In genomic region chr10:73873843-73874215, GRCh38 we compare ENCODE assay signal across 8 cellular contexts. TPM values are rescaled to one million over a fixed set of nuclear protein-coding genes. Genes with fewer than 3 reads are reported as not detected.
DNase-seq lines count a peak whose midpoint lies in the region; ATAC-seq and TF ChIP-seq lines count a peak whose summit lies in the region.

No MANE protein-coding gene starts in this region.

- H3K9me3 ChIP-seq in PC-3 (ENCODE audit: low read length) (no peaks in the 10 kb centered on the region), psoas muscle (no peaks in the 10 kb centered on the region)

- H3K27ac Mint-ChIP-seq in activated CD4-positive, alpha-beta T cell treated with anti-CD3 and anti-CD28 coated beads, Interleukin-2, amount 10 ng/mL, durations not matched to agents 7 days and 5 days = no peak overlapping the region

- H3K4me3 ChIP-seq in PC-3 (ENCODE audit: low read length) = peak overlapping the region; percentile 68
- peak overlapping the region; percentile 67 for H3K4me3 ChIP-seq in epithelial cell of proximal tubule (ENCODE audit: low read depth, low read length)
- peak overlapping the region; percentile 83 for H3K4me3 ChIP-seq in psoas muscle

- 0 to 1% (median 1%) methylated on average over 14 to 39 of the region's 39 CpGs for WGBS in psoas muscle, 3 donors

- no peak overlapping the region for H2AFZ ChIP-seq in PC-3 (ENCODE audit: low read length)

- peak overlapping the region; percentile 75 for H3K4me3 Mint-ChIP-seq in activated CD4-positive, alpha-beta T cell treated with anti-CD3 and anti-CD28 coated beads, Interleukin-2, amount 10 ng/mL, durations not matched to agents 7 days and 5 days

- no peak for TF ChIP-seq CTCF in PC-3 (conservative IDR thresholded peaks at IDR 0.05; ENCODE audit: low read depth, low read length)
- TF ChIP-seq CTCF in epithelial cell of proximal tubule (conservative IDR thresholded peaks at IDR 0.05; ENCODE audit: low read depth, low read length) = no peak
- no peak for TF ChIP-seq CTCF in psoas muscle (IDR thresholded peaks at IDR 0.05)

- DNase-seq in activated CD4-positive, alpha-beta T cell treated with anti-CD3 and anti-CD28 coated beads, Interleukin-2, amount 10 ng/mL, durations not matched to agents 7 days and 5 days = no peak
- DNase-seq in activated CD4-positive, alpha-beta T cell treated with anti-CD3 and anti-CD28 coated beads for 4 hours = no peak
- DNase-seq in PC-3 = no peak
- no peak for DNase-seq in epithelial cell of proximal tubule (ENCODE audit: low read depth)
- peak in 1 of 2 donors; percentile 62 for DNase-seq in psoas muscle
- no peak for DNase-seq in NCI-H2029 (lab: John Stamatoyannopoulos, UW)
- DNase-seq in NAMALWA (ENCODE audit: low spot score) = no peak

- POLR2A ChIA-PET in activated CD4-positive, alpha-beta T cell treated with anti-CD3 and anti-CD28 coated beads, Interleukin-2, amount 10 ng/mL, durations not matched to agents 7 days and 5 days (lab: Charles Lee) = no interaction called here
- POLR2A ChIA-PET in PC-3 (lab: Charles Lee; ENCODE audit: unreplicated experiment) = interaction anchor here (0.6 to 0.8 kb wide), 3 partner anchors 43 to 88 kb away, joined by 3 to 15 read pairs (median 4); no protein-coding TSS in a partner anchor

- peaks cover 66% of the 10 kb centered on the region for H3K4me1 Mint-ChIP-seq in activated CD4-positive, alpha-beta T cell treated with anti-CD3 and anti-CD28 coated beads, Interleukin-2, amount 10 ng/mL, durations not matched to agents 7 days and 5 days

- peaks cover 50% of the 10 kb centered on the region for H3K79me2 ChIP-seq in PC-3 (ENCODE audit: low read length)

- peaks cover 38% of the 10 kb centered on the region for H3K36me3 Mint-ChIP-seq in activated CD4-positive, alpha-beta T cell treated with anti-CD3 and anti-CD28 coated beads, Interleukin-2, amount 10 ng/mL, durations not matched to agents 7 days and 5 days (ENCODE audit: low read depth)

- no peaks in the 10 kb centered on the region for H3K27me3 Mint-ChIP-seq in activated CD4-positive, alpha-beta T cell treated with anti-CD3 and anti-CD28 coated beads, Interleukin-2, amount 10 ng/mL, durations not matched to agents 7 days and 5 days

- no peak overlapping the region for H3K27ac ChIP-seq in PC-3 (ENCODE audit: low read length)
- H3K27ac ChIP-seq in psoas muscle = peak overlapping the region; percentile 85

- BruUV-seq in PC-3 (replicated peaks; lab: Mats Ljungman, UMichigan) = no TSS peak

- ATAC-seq in PC-3 = peak; percentile 2
- no peak for ATAC-seq in psoas muscle
- no peak for ATAC-seq in HG02870 (IDR thresholded peaks at IDR 0.05; ENCODE audit: unreplicated experiment)

- CTCF ChIA-PET in activated CD4-positive, alpha-beta T cell treated with anti-CD3 and anti-CD28 coated beads, Interleukin-2, amount 10 ng/mL, durations not matched to agents 7 days and 5 days (lab: Charles Lee) = interaction anchor here (1.0 to 9.9 kb wide), 5 partner anchors 11 to 61 kb away, joined by 3 to 212 read pairs (median 4); no protein-coding TSS in a partner anchor
- CTCF ChIA-PET in PC-3 (lab: Charles Lee) = interaction anchor here (0.7 kb wide), 1 partner anchor 92 kb away, joined by 4 read pairs; no protein-coding TSS in a partner anchor

- H3K9me3 Mint-ChIP-seq in activated CD4-positive, alpha-beta T cell treated with anti-CD3 and anti-CD28 coated beads, Interleukin-2, amount 10 ng/mL, durations not matched to agents 7 days and 5 days = no peaks in the 10 kb centered on the region

- H3K9ac ChIP-seq in PC-3 (ENCODE audit: low read length) = peak overlapping the region; percentile 58

- H3K36me3 ChIP-seq in PC-3 (ENCODE audit: low read depth, low read length) (peaks cover 40% of the 10 kb centered on the region), psoas muscle (ENCODE audit: insufficient read depth in 1 of 2, low read depth in 1 of 2) (peaks cover 0 to 15% of the 10 kb centered on the region in 2 donors)

- H3F3A ChIP-seq in PC-3 (ENCODE audit: low read length, unreplicated experiment) = no peaks in the 10 kb centered on the region

- H3K4me1 ChIP-seq in PC-3 (ENCODE audit: insufficient read depth, low read length) = peaks cover 46% of the 10 kb centered on the region
- H3K4me1 ChIP-seq in psoas muscle = peaks cover 67% of the 10 kb centered on the region

- no peaks in the 10 kb centered on the region for H3K9me2 ChIP-seq in PC-3 (replicated peaks; ENCODE audit: low read length)

- H4K20me1 ChIP-seq in PC-3 (ENCODE audit: low read length) = peaks cover 45% of the 10 kb centered on the region

- H3K27me3 ChIP-seq in PC-3 (ENCODE audit: low read length) (no peaks in the 10 kb centered on the region), psoas muscle (ENCODE audit: insufficient read depth in 3 of 3, low read length in 2 of 3) (no peaks in the 10 kb centered on the region)

- peak overlapping the region; percentile 64 for H3K4me2 ChIP-seq in PC-3 (ENCODE audit: low read length)

- intact Hi-C loops in PC-3 (cut with micrococcal nuclease) = no loop called here
- intact Hi-C loops in psoas muscle (cut with DNase I) = no loop called here

RNA-seq across cellular contexts. Expression of gene CAMK2G, which starts 0.5 kb away (rescaled TPM):
- 10 to 100 TPM; 54.4 to 55.8 TPM for total RNA-seq in activated CD4-positive, alpha-beta T cell treated with anti-CD3 and anti-CD28 coated beads, Interleukin-2, amount 10 ng/mL, durations not matched to agents 7 days and 5 days
- total RNA-seq in PC-3 (2014; rRNA removed) (170 and 179 TPM in 2 replicates), epithelial cell of proximal tubule (15.2 and 17.0 TPM in 2 replicates), psoas muscle (10 to 100 TPM; 34.2 to 60.3 (median 50.8) TPM)
- polyA plus RNA-seq in psoas muscle = 10 to 100 TPM; 15.8 to 58.5 (median 34.4) TPM

RNA-seq across cellular contexts. Expression of gene PLAU, which starts 37.1 kb away (rescaled TPM):
- under 1 TPM; 0.89 to 0.96 TPM for total RNA-seq in activated CD4-positive, alpha-beta T cell treated with anti-CD3 and anti-CD28 coated beads, Interleukin-2, amount 10 ng/mL, durations not matched to agents 7 days and 5 days
- total RNA-seq in PC-3 (2014; rRNA removed) (1,570 and 1,582 TPM in 2 replicates), epithelial cell of proximal tubule (406 and 970 TPM in 2 replicates), psoas muscle (10 to 100 TPM in 2 of 4 donors, 1 to 10 TPM in 2; 5.0 to 18.2 (median 10.6) TPM)
- polyA plus RNA-seq in psoas muscle = 1 to 10 TPM; 3.8 to 7.6 (median 7.1) TPM

Comparison
In these comparisons a context has a peak if more than half of its experiments do, and no peak if none do; other contexts are left out.
1. RNA of gene PLAU, which starts 37.1 kb away (total RNA-seq): 1,570 to 1,582 TPM in PC-3 and 406 to 970 TPM in epithelial cell of proximal tubule; 5.0 to 18.2 TPM in psoas muscle and 0.89 to 0.96 TPM in activated CD4-positive, alpha-beta T cell treated with anti-CD3 and anti-CD28 coated beads, Interleukin-2, amount 10 ng/mL, durations not matched to agents 7 days and 5 days; every median in the first group is over 10 times any median in the second.
2. Peak in every context shown above with its lines, with median percentiles within 50 percentile points of each other: H3K4me3 ChIP-seq.